ENCODE assay signal across 8 cellular contexts in genomic region chrX:124098089-124098488, GRCh38.
DNase-seq lines count a peak whose midpoint lies in the region; ATAC-seq and TF ChIP-seq lines count a peak whose summit lies in the region.

No MANE protein-coding gene starts in this region.

- CTCF ChIA-PET in MCF 10A (lab: Yijun Ruan, JAX): interaction anchor here (0.6 to 1.5 kb wide), 3 partner anchors 13 to 25 kb away, joined by 3 to 4 read pairs (median 3); no protein-coding TSS in a partner anchor

- peaks cover 33% of the 10 kb centered on the region for H3K36me3 Mint-ChIP-seq in MCF 10A (ENCODE audit: insufficient read depth, unreplicated experiment)
- H3K36me3 Mint-ChIP-seq in brain: peaks cover 15% of the 10 kb centered on the region
- peaks cover 48% of the 10 kb centered on the region for H3K36me3 Mint-ChIP-seq in activated T-helper 2 cell treated with anti-CD3 and anti-CD28 coated beads, Interferon-gamma antibody, Interleukin-2, Interleukin-4, amounts not matched to agents 10 μg/mL and 5 μg/mL and 100 μg/mL, durations not matched to agents 14 hours and 24 hours and 36 hours (ENCODE audit: low read depth)

- ATAC-seq in GM21717 (IDR thresholded peaks at IDR 0.05; ENCODE audit: unreplicated experiment): no peak

- no peak overlapping the region for H3K27ac Mint-ChIP-seq in MCF 10A (ENCODE audit: low read depth, unreplicated experiment)
- H3K27ac Mint-ChIP-seq in brain: peak overlapping the region in 1 of 5 experiments; percentile 24
- no peak overlapping the region for H3K27ac Mint-ChIP-seq in activated T-helper 2 cell treated with anti-CD3 and anti-CD28 coated beads, Interferon-gamma antibody, Interleukin-2, Interleukin-4, amounts not matched to agents 10 μg/mL and 5 μg/mL and 100 μg/mL, durations not matched to agents 14 hours and 24 hours and 36 hours

- DNase-seq in MCF 10A (ENCODE audit: unreplicated experiment) (peak; percentile 16), breast epithelium (ENCODE audit: low spot score in 2 of 2) (no peak), NCI-H1694 treated with DMSO at 0.1 percent for 48 hours (lab: John Stamatoyannopoulos, UW) (peak; percentile 54), lung microvascular endothelial cell (ENCODE audit: low read depth in 2 of 2) (peak; percentile 42 to 48), ureter (ENCODE audit: low spot score) (no peak)
- DNase-seq in activated T-helper 2 cell treated with anti-CD3 and anti-CD28 coated beads, Interferon-gamma antibody, Interleukin-2, Interleukin-4, amounts not matched to agents 10 μg/mL and 5 μg/mL and 100 μg/mL, durations not matched to agents 14 hours and 24 hours and 36 hours (ENCODE audit: low spot score): no peak

- H3K27me3 Mint-ChIP-seq in MCF 10A (ENCODE audit: insufficient read depth, unreplicated experiment) (no peaks in the 10 kb centered on the region), brain (no peaks in the 10 kb centered on the region)
- no peaks in the 10 kb centered on the region for H3K27me3 Mint-ChIP-seq in activated T-helper 2 cell treated with anti-CD3 and anti-CD28 coated beads, Interferon-gamma antibody, Interleukin-2, Interleukin-4, amounts not matched to agents 10 μg/mL and 5 μg/mL and 100 μg/mL, durations not matched to agents 14 hours and 24 hours and 36 hours (ENCODE audit: low read depth)

- no peak overlapping the region for H3K4me3 ChIP-seq in breast epithelium

- no peaks in the 10 kb centered on the region for H3K9me3 ChIP-seq in breast epithelium

- intact Hi-C loops in MCF 10A (cut with micrococcal nuclease) (loop anchor here (5.0 kb wide), 1 partner anchor 309 kb away; no protein-coding TSS in a partner anchor), breast epithelium (cut with DNase I; ENCODE audit: low total_unique reads) (no loop called here)
- intact Hi-C loops in activated T-helper 2 cell treated with anti-CD3 and anti-CD28 coated beads, Interferon-gamma antibody, Interleukin-2, Interleukin-4, amounts not matched to agents 10 μg/mL and 5 μg/mL and 100 μg/mL, durations not matched to agents 14 hours and 24 hours and 36 hours (cut with micrococcal nuclease): loop anchor here (10.0 kb wide), 2 partner anchors 257 to 287 kb away; no protein-coding TSS in a partner anchor

- no peak overlapping the region for H3K4me3 Mint-ChIP-seq in MCF 10A (ENCODE audit: unreplicated experiment)
- H3K4me3 Mint-ChIP-seq in brain: no peak overlapping the region
- H3K4me3 Mint-ChIP-seq in activated T-helper 2 cell treated with anti-CD3 and anti-CD28 coated beads, Interferon-gamma antibody, Interleukin-2, Interleukin-4, amounts not matched to agents 10 μg/mL and 5 μg/mL and 100 μg/mL, durations not matched to agents 14 hours and 24 hours and 36 hours (ENCODE audit: low read depth): no peak overlapping the region

- no TSS peak for BruUV-seq in MCF 10A (replicated peaks; lab: Mats Ljungman, UMichigan)

- TF ChIP-seq CTCF in MCF 10A (IDR thresholded peaks at IDR 0.05; ENCODE audit: unreplicated experiment) (peak; percentile 54), breast epithelium (IDR thresholded peaks at IDR 0.05) (peak in 1 of 3 donors; percentile 23), brain (conservative IDR thresholded peaks at IDR 0.05) (peak; percentile 52 to 72)

- no peaks in the 10 kb centered on the region for H3K4me1 ChIP-seq in breast epithelium

- no peaks in the 10 kb centered on the region for H3K4me1 Mint-ChIP-seq in MCF 10A (ENCODE audit: insufficient read depth, unreplicated experiment)
- H3K4me1 Mint-ChIP-seq in brain: no peaks in the 10 kb centered on the region
- H3K4me1 Mint-ChIP-seq in activated T-helper 2 cell treated with anti-CD3 and anti-CD28 coated beads, Interferon-gamma antibody, Interleukin-2, Interleukin-4, amounts not matched to agents 10 μg/mL and 5 μg/mL and 100 μg/mL, durations not matched to agents 14 hours and 24 hours and 36 hours (ENCODE audit: low read depth): no peaks in the 10 kb centered on the region

- no peak for TF ChIP-seq POLR2A in breast epithelium (IDR thresholded peaks at IDR 0.05)

- no peaks in the 10 kb centered on the region for H3K36me3 ChIP-seq in breast epithelium

- POLR2A ChIA-PET in MCF 10A (lab: Yijun Ruan, JAX): no interaction called here

- H3K27me3 ChIP-seq in breast epithelium: peaks cover 0 to 11% of the 10 kb centered on the region in 2 donors

- H3K9me3 Mint-ChIP-seq in MCF 10A (ENCODE audit: unreplicated experiment): no peaks in the 10 kb centered on the region
- H3K9me3 Mint-ChIP-seq in brain: no peaks in the 10 kb centered on the region
- H3K9me3 Mint-ChIP-seq in activated T-helper 2 cell treated with anti-CD3 and anti-CD28 coated beads, Interferon-gamma antibody, Interleukin-2, Interleukin-4, amounts not matched to agents 10 μg/mL and 5 μg/mL and 100 μg/mL, durations not matched to agents 14 hours and 24 hours and 36 hours: no peaks in the 10 kb centered on the region

- H3K27ac ChIP-seq in breast epithelium: no peak overlapping the region

Comparison
In these comparisons a context has a peak if more than half of its experiments do, and no peak if none do; other contexts are left out.
1. DNase-seq: peak in MCF 10A (single experiment), NCI-H1694 treated with DMSO at 0.1 percent for 48 hours (single experiment) and lung microvascular endothelial cell (2 of 2); none in breast epithelium (0 of 2), activated T-helper 2 cell treated with anti-CD3 and anti-CD28 coated beads, Interferon-gamma antibody, Interleukin-2, Interleukin-4, amounts not matched to agents 10 μg/mL and 5 μg/mL and 100 μg/mL, durations not matched to agents 14 hours and 24 hours and 36 hours (single experiment) and ureter (single experiment).